ENCODE assay signal across 1 cellular context in the genomic region with DNA sequence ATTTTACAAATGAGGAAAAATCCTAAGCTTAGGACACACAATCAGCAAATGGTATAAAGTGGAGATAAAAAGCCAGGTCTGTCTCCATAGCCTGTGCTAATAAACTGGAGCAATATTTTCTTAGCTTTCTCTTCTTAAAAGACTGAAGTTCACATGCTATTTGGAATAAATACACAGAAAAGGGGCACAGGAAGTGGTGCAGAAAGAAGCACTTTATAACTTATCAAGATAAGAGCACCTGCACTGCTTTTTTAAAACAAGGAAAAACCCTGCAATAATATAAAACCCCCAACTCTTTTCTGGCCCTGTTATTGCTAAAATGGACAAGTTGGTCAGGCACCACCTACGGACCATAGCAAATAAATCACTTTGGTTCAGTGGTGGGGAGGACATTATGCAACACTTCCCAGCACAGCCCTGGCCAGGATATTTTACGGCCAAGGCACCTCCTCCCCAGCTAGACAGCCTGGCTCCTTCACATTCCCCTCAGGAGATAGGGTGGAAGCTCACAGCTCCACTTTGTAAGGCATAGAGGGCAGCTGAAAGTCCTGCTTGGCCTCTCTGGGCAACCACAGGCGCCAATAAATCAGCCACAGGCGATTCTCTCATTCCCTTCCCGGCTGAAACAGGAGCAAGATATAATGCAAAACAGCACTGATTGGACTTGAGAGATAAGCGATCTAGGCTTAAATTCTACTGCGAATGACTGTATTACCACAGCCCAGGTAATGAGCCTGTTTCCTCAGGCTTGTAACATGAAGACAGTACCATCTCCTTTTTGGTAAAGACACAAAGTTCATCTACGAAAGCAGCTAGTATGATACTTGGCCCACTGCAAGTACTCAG.
TF ChIP-seq lines count a peak whose summit lies in the region.

No MANE protein-coding gene starts in this region.

TF ChIP-seq in K562, 482 proteins besides CTCF, POLR2A, EP300 and RAD21:
- TF ChIP-seq RCOR1 (IDR thresholded peaks at IDR 0.05; ENCODE audit: borderline replicate concordance in 1 of 2, low read depth in 2 of 2, low read length in 2 of 2) (peak in 1 of 2 experiments; percentile 39; a peak in 1 of 4 replicates), RBFOX2 (IDR thresholded peaks at IDR 0.05; ENCODE audit: low read depth, low read length) (no peak), CEBPG (CRISPR knock-in tag; IDR thresholded peaks at IDR 0.05) (peak; percentile 38; the same call in 1 of the 2 replicates), CEBPG (tag; conservative IDR thresholded peaks at IDR 0.05 in 1 of 2, IDR thresholded peaks at IDR 0.05 in 1 of 2) (peak; percentile 67 to 68), CTBP1 (IDR thresholded peaks at IDR 0.05; ENCODE audit: borderline replicate concordance) (0 out of 2 replicates have a peak, but pooled peaks have one; percentile 29), JUNB (CRISPR knock-in tag; conservative IDR thresholded peaks at IDR 0.05) (no peak), HDGF (IDR thresholded peaks at IDR 0.05) (no peak), KDM1A (IDR thresholded peaks at IDR 0.05) (peak; percentile 28 to 38; a peak in 1 of 4 replicates), ZBTB17 (CRISPR knock-in tag; IDR thresholded peaks at IDR 0.05) (no peak), CEBPB (tag; IDR thresholded peaks at IDR 0.05) (peak; percentile 89), KLF16 (IDR thresholded peaks at IDR 0.05) (no peak), XRCC5 (IDR thresholded peaks at IDR 0.05; ENCODE audit: low read depth, low read length) (no peak), NFIX (CRISPR knock-in tag; IDR thresholded peaks at IDR 0.05; ENCODE audit: low read depth) (no peak), SMARCA4 (IDR thresholded peaks at IDR 0.05) (0 out of 2 replicates have a peak, but pooled peaks have one; percentile 17), ZNF184 (CRISPR knock-in tag; IDR thresholded peaks at IDR 0.05) (no peak), ERF (CRISPR knock-in tag; IDR thresholded peaks at IDR 0.05) (no peak)
- TF ChIP-seq, protein P1, sequence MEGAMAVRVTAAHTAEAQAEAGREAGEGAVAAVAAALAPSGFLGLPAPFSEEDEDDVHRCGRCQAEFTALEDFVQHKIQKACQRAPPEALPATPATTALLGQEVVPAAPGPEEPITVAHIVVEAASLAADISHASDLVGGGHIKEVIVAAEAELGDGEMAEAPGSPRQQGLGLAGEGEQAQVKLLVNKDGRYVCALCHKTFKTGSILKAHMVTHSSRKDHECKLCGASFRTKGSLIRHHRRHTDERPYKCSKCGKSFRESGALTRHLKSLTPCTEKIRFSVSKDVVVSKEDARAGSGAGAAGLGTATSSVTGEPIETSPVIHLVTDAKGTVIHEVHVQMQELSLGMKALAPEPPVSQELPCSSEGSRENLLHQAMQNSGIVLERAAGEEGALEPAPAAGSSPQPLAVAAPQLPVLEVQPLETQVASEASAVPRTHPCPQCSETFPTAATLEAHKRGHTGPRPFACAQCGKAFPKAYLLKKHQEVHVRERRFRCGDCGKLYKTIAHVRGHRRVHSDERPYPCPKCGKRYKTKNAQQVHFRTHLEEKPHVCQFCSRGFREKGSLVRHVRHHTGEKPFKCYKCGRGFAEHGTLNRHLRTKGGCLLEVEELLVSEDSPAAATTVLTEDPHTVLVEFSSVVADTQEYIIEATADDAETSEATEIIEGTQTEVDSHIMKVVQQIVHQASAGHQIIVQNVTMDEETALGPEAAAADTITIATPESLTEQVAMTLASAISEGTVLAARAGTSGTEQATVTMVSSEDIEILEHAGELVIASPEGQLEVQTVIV (CRISPR knock-in tag; IDR thresholded peaks at IDR 0.05; ENCODE audit: borderline replicate concordance), result no peak
- TF ChIP-seq, protein P2, sequence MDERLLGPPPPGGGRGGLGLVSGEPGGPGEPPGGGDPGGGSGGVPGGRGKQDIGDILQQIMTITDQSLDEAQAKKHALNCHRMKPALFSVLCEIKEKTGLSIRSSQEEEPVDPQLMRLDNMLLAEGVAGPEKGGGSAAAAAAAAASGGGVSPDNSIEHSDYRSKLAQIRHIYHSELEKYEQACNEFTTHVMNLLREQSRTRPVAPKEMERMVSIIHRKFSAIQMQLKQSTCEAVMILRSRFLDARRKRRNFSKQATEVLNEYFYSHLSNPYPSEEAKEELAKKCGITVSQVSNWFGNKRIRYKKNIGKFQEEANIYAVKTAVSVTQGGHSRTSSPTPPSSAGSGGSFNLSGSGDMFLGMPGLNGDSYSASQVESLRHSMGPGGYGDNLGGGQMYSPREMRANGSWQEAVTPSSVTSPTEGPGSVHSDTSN (CRISPR knock-in tag; IDR thresholded peaks at IDR 0.05; ENCODE audit: low read depth), result no peak
- TF ChIP-seq, protein P2 (tag; conservative IDR thresholded peaks at IDR 0.05; ENCODE audit: low read depth), result peak; percentile 64
- TF ChIP-seq, protein P3, sequence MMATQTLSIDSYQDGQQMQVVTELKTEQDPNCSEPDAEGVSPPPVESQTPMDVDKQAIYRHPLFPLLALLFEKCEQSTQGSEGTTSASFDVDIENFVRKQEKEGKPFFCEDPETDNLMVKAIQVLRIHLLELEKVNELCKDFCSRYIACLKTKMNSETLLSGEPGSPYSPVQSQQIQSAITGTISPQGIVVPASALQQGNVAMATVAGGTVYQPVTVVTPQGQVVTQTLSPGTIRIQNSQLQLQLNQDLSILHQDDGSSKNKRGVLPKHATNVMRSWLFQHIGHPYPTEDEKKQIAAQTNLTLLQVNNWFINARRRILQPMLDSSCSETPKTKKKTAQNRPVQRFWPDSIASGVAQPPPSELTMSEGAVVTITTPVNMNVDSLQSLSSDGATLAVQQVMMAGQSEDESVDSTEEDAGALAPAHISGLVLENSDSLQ (IDR thresholded peaks at IDR 0.05), result peak; percentile 30; the same call in 1 of the 2 replicates
- TF ChIP-seq, protein P4, sequence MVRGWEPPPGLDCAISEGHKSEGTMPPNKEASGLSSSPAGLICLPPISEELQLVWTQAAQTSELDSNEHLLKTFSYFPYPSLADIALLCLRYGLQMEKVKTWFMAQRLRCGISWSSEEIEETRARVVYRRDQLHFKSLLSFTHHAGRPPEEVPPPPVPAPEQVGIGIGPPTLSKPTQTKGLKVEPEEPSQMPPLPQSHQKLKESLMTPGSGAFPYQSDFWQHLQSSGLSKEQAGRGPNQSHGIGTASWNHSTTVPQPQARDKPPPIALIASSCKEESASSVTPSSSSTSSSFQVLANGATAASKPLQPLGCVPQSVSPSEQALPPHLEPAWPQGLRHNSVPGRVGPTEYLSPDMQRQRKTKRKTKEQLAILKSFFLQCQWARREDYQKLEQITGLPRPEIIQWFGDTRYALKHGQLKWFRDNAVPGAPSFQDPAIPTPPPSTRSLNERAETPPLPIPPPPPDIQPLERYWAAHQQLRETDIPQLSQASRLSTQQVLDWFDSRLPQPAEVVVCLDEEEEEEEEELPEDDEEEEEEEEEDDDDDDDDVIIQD (CRISPR knock-in tag; IDR thresholded peaks at IDR 0.05), result no peak
- TF ChIP-seq, protein P5, sequence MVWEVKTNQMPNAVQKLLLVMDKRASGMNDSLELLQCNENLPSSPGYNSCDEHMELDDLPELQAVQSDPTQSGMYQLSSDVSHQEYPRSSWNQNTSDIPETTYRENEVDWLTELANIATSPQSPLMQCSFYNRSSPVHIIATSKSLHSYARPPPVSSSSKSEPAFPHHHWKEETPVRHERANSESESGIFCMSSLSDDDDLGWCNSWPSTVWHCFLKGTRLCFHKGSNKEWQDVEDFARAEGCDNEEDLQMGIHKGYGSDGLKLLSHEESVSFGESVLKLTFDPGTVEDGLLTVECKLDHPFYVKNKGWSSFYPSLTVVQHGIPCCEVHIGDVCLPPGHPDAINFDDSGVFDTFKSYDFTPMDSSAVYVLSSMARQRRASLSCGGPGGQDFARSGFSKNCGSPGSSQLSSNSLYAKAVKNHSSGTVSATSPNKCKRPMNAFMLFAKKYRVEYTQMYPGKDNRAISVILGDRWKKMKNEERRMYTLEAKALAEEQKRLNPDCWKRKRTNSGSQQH (CRISPR knock-in tag; IDR thresholded peaks at IDR 0.05), result no peak
- TF ChIP-seq, protein P6, sequence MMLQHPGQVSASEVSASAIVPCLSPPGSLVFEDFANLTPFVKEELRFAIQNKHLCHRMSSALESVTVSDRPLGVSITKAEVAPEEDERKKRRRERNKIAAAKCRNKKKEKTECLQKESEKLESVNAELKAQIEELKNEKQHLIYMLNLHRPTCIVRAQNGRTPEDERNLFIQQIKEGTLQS (IDR thresholded peaks at IDR 0.05), result 0 out of 2 replicates have a peak, but pooled peaks have one; percentile 15
- TF ChIP-seq, protein P6 (CRISPR knock-in tag; conservative IDR thresholded peaks at IDR 0.05), result no peak
- TF ChIP-seq, protein P7, sequence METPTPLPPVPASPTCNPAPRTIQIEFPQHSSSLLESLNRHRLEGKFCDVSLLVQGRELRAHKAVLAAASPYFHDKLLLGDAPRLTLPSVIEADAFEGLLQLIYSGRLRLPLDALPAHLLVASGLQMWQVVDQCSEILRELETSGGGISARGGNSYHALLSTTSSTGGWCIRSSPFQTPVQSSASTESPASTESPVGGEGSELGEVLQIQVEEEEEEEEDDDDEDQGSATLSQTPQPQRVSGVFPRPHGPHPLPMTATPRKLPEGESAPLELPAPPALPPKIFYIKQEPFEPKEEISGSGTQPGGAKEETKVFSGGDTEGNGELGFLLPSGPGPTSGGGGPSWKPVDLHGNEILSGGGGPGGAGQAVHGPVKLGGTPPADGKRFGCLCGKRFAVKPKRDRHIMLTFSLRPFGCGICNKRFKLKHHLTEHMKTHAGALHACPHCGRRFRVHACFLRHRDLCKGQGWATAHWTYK (CRISPR knock-in tag; IDR thresholded peaks at IDR 0.05), result no peak
